In genomic region chr20:49385471-49385870, GRCh38 we compare ENCODE assay signal across 8 cellular contexts.
DNase-seq lines count a peak whose midpoint lies in the region; ATAC-seq and TF ChIP-seq lines count a peak whose summit lies in the region.

No MANE protein-coding gene starts in this region.

- peaks cover 30% of the 10 kb centered on the region for H3K27me3 Mint-ChIP-seq in HFFc6 (ENCODE audit: insufficient read depth)

- peak; percentile 52 for DNase-seq in Caki2 (ENCODE audit: low read depth)
- peak; percentile 33 for DNase-seq in HFFc6
- peak; percentile 71 for DNase-seq in RPMI7951 (ENCODE audit: low read depth)
- DNase-seq in globus pallidus (ENCODE audit: low spot score): peak; percentile 42
- DNase-seq in activated effector memory CD4-positive, alpha-beta T cell treated with Interleukin-2 at 50 U/mL for 16 hours: no peak
- DNase-seq in dedifferentiated amniotic fluid mesenchymal stem cell (ENCODE audit: extremely low spot score): no peak
- no peak for DNase-seq in cortex of kidney (lab: John Stamatoyannopoulos, UW)

- no peaks in the 10 kb centered on the region for H3K36me3 Mint-ChIP-seq in HFFc6 (ENCODE audit: low read depth)

- H3K4me3 Mint-ChIP-seq in HFFc6: no peak overlapping the region

- ATAC-seq in GM19324 (IDR thresholded peaks at IDR 0.05; ENCODE audit: low FRiP score, unreplicated experiment): no peak

- in situ Hi-C loops in Caki2 (cut with HindIII; ENCODE audit: low pct_unique_long_range_greater_than_20kb, low sequenced_read_pairs): no loop called here

- H3K9me3 Mint-ChIP-seq in HFFc6: no peaks in the 10 kb centered on the region

- H3K27ac Mint-ChIP-seq in HFFc6: no peak overlapping the region

- H3K4me1 Mint-ChIP-seq in HFFc6 (ENCODE audit: low read depth): peaks cover 10% of the 10 kb centered on the region; the same call in 1 of the 2 replicates

- TF ChIP-seq CTCF in HFFc6 (IDR thresholded peaks at IDR 0.05): no peak

Comparison
In these comparisons a context has a peak if more than half of its experiments do, and no peak if none do; other contexts are left out.
1. DNase-seq: peak in Caki2 (single experiment), HFFc6 (single experiment), RPMI7951 (single experiment) and globus pallidus (single experiment); none in activated effector memory CD4-positive, alpha-beta T cell treated with Interleukin-2 at 50 U/mL for 16 hours (single experiment), dedifferentiated amniotic fluid mesenchymal stem cell (single experiment) and cortex of kidney (single experiment).